ENCODE assay signal across 1 cellular context in the genomic region with DNA sequence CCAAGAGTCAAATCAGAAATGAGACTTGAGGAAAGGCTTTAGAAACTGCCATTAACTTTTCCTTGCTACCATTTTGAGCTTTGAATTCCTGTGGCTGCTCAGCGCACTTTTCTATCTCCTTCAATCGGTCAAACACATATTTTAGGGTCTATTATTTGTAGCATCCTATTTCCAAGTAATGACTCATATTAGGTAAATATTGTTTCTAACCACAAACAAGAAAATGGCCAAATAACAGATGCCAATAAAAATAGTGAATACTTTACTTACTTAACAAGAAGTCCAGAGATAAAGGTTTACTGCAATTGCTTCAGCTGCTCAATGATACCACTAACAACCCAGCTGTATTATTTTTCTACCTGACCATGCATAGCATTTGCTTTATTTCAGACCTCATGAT.
TF ChIP-seq lines count a peak whose summit lies in the region.

No MANE protein-coding gene starts in this region.

TF ChIP-seq in K562, 482 proteins besides CTCF, POLR2A, EP300 and RAD21 (continued from another document):
- TF ChIP-seq, protein P1, sequence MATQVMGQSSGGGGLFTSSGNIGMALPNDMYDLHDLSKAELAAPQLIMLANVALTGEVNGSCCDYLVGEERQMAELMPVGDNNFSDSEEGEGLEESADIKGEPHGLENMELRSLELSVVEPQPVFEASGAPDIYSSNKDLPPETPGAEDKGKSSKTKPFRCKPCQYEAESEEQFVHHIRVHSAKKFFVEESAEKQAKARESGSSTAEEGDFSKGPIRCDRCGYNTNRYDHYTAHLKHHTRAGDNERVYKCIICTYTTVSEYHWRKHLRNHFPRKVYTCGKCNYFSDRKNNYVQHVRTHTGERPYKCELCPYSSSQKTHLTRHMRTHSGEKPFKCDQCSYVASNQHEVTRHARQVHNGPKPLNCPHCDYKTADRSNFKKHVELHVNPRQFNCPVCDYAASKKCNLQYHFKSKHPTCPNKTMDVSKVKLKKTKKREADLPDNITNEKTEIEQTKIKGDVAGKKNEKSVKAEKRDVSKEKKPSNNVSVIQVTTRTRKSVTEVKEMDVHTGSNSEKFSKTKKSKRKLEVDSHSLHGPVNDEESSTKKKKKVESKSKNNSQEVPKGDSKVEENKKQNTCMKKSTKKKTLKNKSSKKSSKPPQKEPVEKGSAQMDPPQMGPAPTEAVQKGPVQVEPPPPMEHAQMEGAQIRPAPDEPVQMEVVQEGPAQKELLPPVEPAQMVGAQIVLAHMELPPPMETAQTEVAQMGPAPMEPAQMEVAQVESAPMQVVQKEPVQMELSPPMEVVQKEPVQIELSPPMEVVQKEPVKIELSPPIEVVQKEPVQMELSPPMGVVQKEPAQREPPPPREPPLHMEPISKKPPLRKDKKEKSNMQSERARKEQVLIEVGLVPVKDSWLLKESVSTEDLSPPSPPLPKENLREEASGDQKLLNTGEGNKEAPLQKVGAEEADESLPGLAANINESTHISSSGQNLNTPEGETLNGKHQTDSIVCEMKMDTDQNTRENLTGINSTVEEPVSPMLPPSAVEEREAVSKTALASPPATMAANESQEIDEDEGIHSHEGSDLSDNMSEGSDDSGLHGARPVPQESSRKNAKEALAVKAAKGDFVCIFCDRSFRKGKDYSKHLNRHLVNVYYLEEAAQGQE (CRISPR knock-in tag; IDR thresholded peaks at IDR 0.05; ENCODE audit: low read depth), result no peak
- no peak for TF ChIP-seq ZNF696 (CRISPR knock-in tag; conservative IDR thresholded peaks at IDR 0.05)
- TF ChIP-seq, protein P2, sequence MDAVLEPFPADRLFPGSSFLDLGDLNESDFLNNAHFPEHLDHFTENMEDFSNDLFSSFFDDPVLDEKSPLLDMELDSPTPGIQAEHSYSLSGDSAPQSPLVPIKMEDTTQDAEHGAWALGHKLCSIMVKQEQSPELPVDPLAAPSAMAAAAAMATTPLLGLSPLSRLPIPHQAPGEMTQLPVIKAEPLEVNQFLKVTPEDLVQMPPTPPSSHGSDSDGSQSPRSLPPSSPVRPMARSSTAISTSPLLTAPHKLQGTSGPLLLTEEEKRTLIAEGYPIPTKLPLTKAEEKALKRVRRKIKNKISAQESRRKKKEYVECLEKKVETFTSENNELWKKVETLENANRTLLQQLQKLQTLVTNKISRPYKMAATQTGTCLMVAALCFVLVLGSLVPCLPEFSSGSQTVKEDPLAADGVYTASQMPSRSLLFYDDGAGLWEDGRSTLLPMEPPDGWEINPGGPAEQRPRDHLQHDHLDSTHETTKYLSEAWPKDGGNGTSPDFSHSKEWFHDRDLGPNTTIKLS (IDR thresholded peaks at IDR 0.05; ENCODE audit: borderline replicate concordance, low read depth), result no peak
- no peak for TF ChIP-seq ELF2 (CRISPR knock-in tag; IDR thresholded peaks at IDR 0.05)
- TF ChIP-seq FOXA1 (IDR thresholded peaks at IDR 0.05; ENCODE audit: borderline replicate concordance), result no peak
- TF ChIP-seq CEBPG (CRISPR knock-in tag; IDR thresholded peaks at IDR 0.05), result no peak
- TF ChIP-seq CEBPG (tag; conservative IDR thresholded peaks at IDR 0.05 in 1 of 2, IDR thresholded peaks at IDR 0.05 in 1 of 2), result no peak
- TF ChIP-seq, protein P3, sequence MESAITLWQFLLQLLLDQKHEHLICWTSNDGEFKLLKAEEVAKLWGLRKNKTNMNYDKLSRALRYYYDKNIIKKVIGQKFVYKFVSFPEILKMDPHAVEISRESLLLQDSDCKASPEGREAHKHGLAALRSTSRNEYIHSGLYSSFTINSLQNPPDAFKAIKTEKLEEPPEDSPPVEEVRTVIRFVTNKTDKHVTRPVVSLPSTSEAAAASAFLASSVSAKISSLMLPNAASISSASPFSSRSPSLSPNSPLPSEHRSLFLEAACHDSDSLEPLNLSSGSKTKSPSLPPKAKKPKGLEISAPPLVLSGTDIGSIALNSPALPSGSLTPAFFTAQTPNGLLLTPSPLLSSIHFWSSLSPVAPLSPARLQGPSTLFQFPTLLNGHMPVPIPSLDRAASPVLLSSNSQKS (CRISPR knock-in tag; IDR thresholded peaks at IDR 0.05), result no peak
- no peak for TF ChIP-seq ZNF3 (CRISPR knock-in tag; IDR thresholded peaks at IDR 0.05)
- no peak for TF ChIP-seq TARDBP (IDR thresholded peaks at IDR 0.05)
- TF ChIP-seq ZNF124 (CRISPR knock-in tag; IDR thresholded peaks at IDR 0.05), result no peak
- no peak for TF ChIP-seq PHF8 (IDR thresholded peaks at IDR 0.05; ENCODE audit: borderline replicate concordance, low read length)
- TF ChIP-seq MTA1 (IDR thresholded peaks at IDR 0.05; ENCODE audit: borderline replicate concordance), result no peak
